In the genomic region with DNA sequence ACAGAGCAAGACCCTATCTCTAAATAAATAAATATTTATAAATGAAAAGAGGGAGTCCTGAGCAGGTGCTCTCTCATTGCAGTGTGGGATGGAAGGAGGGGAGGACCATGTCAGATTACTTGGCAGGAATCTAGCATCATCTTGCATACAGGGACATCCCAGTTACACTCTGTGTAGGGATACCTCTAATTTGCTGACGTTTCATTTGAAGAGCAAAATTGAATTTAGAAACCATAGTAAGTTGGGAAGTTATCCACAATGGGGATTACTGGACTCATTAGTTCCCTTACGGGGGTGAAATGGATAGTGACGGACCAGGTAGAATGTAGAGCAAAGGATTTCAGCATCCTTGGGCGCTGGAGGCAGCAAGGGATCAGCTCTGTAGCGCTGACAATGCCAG, we compare ENCODE assay signal across 18 cellular contexts. TPM values are rescaled to one million over a fixed set of nuclear protein-coding genes. Genes with fewer than 3 reads are reported as not detected.
DNase-seq lines count a peak whose midpoint lies in the region; ATAC-seq, FAIRE-seq and TF ChIP-seq lines count a peak whose summit lies in the region.
"Had no signal": no experiment of that assay in that cellular context is flagged by ENCODE, and none has a peak within 500 bp of the region (broad histone marks: within the 10 kb centered on the region; RNA-seq: fewer than 3 reads in every experiment).

No MANE protein-coding gene starts in this region.

- H3K79me1 ChIP-seq in trophoblast cell (ENCODE audit: low read length) = no peaks in the 10 kb centered on the region

- no peaks in the 10 kb centered on the region for H3K9me3 ChIP-seq in K562 (replicated peaks; ENCODE audit: control insufficient read depth, insufficient read depth, low read depth, low read length)
- H3K9me3 ChIP-seq in trophoblast cell (ENCODE audit: insufficient read depth, low read depth, low read length) = no peaks in the 10 kb centered on the region
- no peaks in the 10 kb centered on the region for H3K9me3 ChIP-seq in suprapubic skin
- H3K9me3 ChIP-seq in testis = no peaks in the 10 kb centered on the region

- FAIRE-seq in GM12891 (lab: Jason Lieb, UNC) (peak; percentile 62), K562 (lab: Jason Lieb, UNC) (no peak)
- FAIRE-seq: HTR-8/SVneo had no signal

- no peak overlapping the region for H2BK12ac ChIP-seq in trophoblast cell (ENCODE audit: low read length)

- H3K9ac ChIP-seq in K562 (ENCODE audit: insufficient read depth in 1 of 2, low read depth in 2 of 2, low read length in 2 of 2) (no peak overlapping the region), trophoblast cell (ENCODE audit: low read length) (no peak overlapping the region)

- no peak for DNase-seq in activated T-cell treated with anti-CD3 and anti-CD28 coated beads, Interleukin-2, amount 50 U/mL, for 24 hours
- no peak for DNase-seq in activated T-cell treated with anti-CD3 and anti-CD28 coated beads for 4 hours
- DNase-seq in GM12891 (ENCODE audit: insufficient read length, low spot score) = no peak
- DNase-seq in K562 (ENCODE audit: extremely low read depth in 1 of 4, low spot score in 3 of 4) = no peak
- no peak for DNase-seq in trophoblast cell
- DNase-seq in suprapubic skin (ENCODE audit: low spot score in 2 of 2) = no peak
- DNase-seq in testis = no peak
- DNase-seq: 8988T; ACHN; C1 segment of cervical spinal cord; CD4-positive, alpha-beta memory T cell; COR-L47; DMS53; GF-D8; HCEC 1CT; KBM-7 had no signal

- TF ChIP-seq CTCF in K562 (IDR thresholded peaks at IDR 0.05 in 2 of 3, conservative IDR thresholded peaks at IDR 0.05 in 1 of 3; ENCODE audit: insufficient read depth in 2 of 3, low read depth in 1 of 3, low read length in 3 of 3) = no peak
- TF ChIP-seq CTCF in suprapubic skin (IDR thresholded peaks at IDR 0.05) = no peak
- no peak for TF ChIP-seq CTCF in testis (IDR thresholded peaks at IDR 0.05)

- 64% methylated on average over 4 of the region's 5 CpGs for WGBS in K562 (ENCODE audit: insufficient coverage, low coverage, missing lambda C conversion rate)
- no CpG with 5 or more reads among the region's 5 CpGs for WGBS in trophoblast cell (ENCODE audit: extremely low coverage, insufficient coverage, insufficient read length)
- 81% methylated on average over 5 of the region's 5 CpGs for WGBS in suprapubic skin
- WGBS in testis, 2 donors = 82 to 86% methylated on average over 5 of the region's 5 CpGs

- H3K27ac ChIP-seq in K562 (ENCODE audit: extremely low read depth, low read depth, low read length) (no peak overlapping the region), trophoblast cell (ENCODE audit: low read depth, low read length) (no peak overlapping the region), suprapubic skin (no peak overlapping the region), testis (no peak overlapping the region)

- H3K23ac ChIP-seq in trophoblast cell (ENCODE audit: low read length) = no peak overlapping the region

- no peaks in the 10 kb centered on the region; the same call in 2 of the 3 replicates for H3K36me3 ChIP-seq in K562 (ENCODE audit: control insufficient read depth, insufficient read depth, low read length)
- H3K36me3 ChIP-seq in trophoblast cell (ENCODE audit: control insufficient read depth in 1 of 2, insufficient read depth in 2 of 2, low read length in 2 of 2) = peaks cover 7 to 10% of the 10 kb centered on the region in 2 experiments
- no peaks in the 10 kb centered on the region for H3K36me3 ChIP-seq in suprapubic skin
- H3K36me3 ChIP-seq in testis (ENCODE audit: low read depth, missing control alignments) = no peaks in the 10 kb centered on the region

- no peak for ATAC-seq in K562
- ATAC-seq in HG03025 (IDR thresholded peaks at IDR 0.05; ENCODE audit: low FRiP score, unreplicated experiment) = no peak

- H3K36me3 Mint-ChIP-seq in activated T-cell treated with anti-CD3 and anti-CD28 coated beads, Interleukin-2, amount 50 U/mL, for 24 hours (ENCODE audit: low read depth) = peaks cover 53% of the 10 kb centered on the region

- no peak overlapping the region for H2BK120ac ChIP-seq in trophoblast cell (ENCODE audit: insufficient read depth, low read length, poor library complexity)

- H2AK5ac ChIP-seq in trophoblast cell (ENCODE audit: low read length) = no peak overlapping the region

- H4K12ac ChIP-seq in trophoblast cell (ENCODE audit: low read depth, low read length) = no peak overlapping the region

- peak overlapping the region; percentile 39 for H3K4ac ChIP-seq in trophoblast cell (ENCODE audit: low read depth, low read length)

- no peak overlapping the region for H4K8ac ChIP-seq in trophoblast cell (ENCODE audit: low read depth, low read length)

- H3K4me1 Mint-ChIP-seq in activated T-cell treated with anti-CD3 and anti-CD28 coated beads, Interleukin-2, amount 50 U/mL, for 24 hours (ENCODE audit: low read depth) = peaks cover 46% of the 10 kb centered on the region

- peaks cover 3% of the 10 kb centered on the region for H3K9me1 ChIP-seq in K562 (ENCODE audit: control insufficient read depth, insufficient read depth, low read length)

- no peak overlapping the region for H3K4me3 Mint-ChIP-seq in activated T-cell treated with anti-CD3 and anti-CD28 coated beads, Interleukin-2, amount 50 U/mL, for 24 hours
- H3K4me3 Mint-ChIP-seq: CD4-positive, alpha-beta memory T cell had no signal

- POLR2A ChIA-PET in K562 (lab: Yijun Ruan, JAX) = no interaction called here

- H3K79me2 ChIP-seq in K562 (ENCODE audit: control insufficient read depth, insufficient read depth, low read length) = peaks cover 15% of the 10 kb centered on the region
- peaks cover 18% of the 10 kb centered on the region for H3K79me2 ChIP-seq in trophoblast cell (ENCODE audit: control insufficient read depth, insufficient read depth, low read length, poor library complexity)

- CTCF ChIA-PET in K562 (lab: Yijun Ruan, JAX; ENCODE audit: low intra/inter-chr PET ratio) = no interaction called here

- intact Hi-C loops in K562 (cut with micrococcal nuclease) (no loop called here), testis (cut with DNase I; ENCODE audit: low total_unique reads) (no loop called here)

- 0 out of 2 replicates have a peak, but pooled peaks cover 3% of the 10 kb centered on the region for H4K20me1 ChIP-seq in K562 (replicated peaks; ENCODE audit: control insufficient read depth, insufficient read depth, low read length)

- H4K91ac ChIP-seq in trophoblast cell (ENCODE audit: low read depth, low read length) = no peak overlapping the region

- H2BK5ac ChIP-seq in trophoblast cell (ENCODE audit: low read depth, low read length, poor library complexity) = no peak overlapping the region

- H3K27me3 ChIP-seq in K562 (ENCODE audit: control insufficient read depth in 2 of 2, insufficient read depth in 2 of 2, low read length in 2 of 2) = no peaks in the 10 kb centered on the region
- H3K27me3 ChIP-seq in trophoblast cell (ENCODE audit: insufficient read depth, low read length) = no peaks in the 10 kb centered on the region
- no peaks in the 10 kb centered on the region for H3K27me3 ChIP-seq in suprapubic skin
- no peaks in the 10 kb centered on the region for H3K27me3 ChIP-seq in testis

- TF ChIP-seq EP300 in K562 (IDR thresholded peaks at IDR 0.05; ENCODE audit: low read length) (no peak), suprapubic skin (IDR thresholded peaks at IDR 0.05) (no peak)

- peaks cover 3% of the 10 kb centered on the region in 2 experiments; a peak in 3 of 5 replicates for H3K4me1 ChIP-seq in K562 (replicated peaks in 1 of 2; ENCODE audit: control insufficient read depth in 2 of 2, insufficient read depth in 2 of 2, low read length in 2 of 2)
- H3K4me1 ChIP-seq in trophoblast cell (ENCODE audit: control insufficient read depth in 1 of 2, insufficient read depth in 2 of 2, low read length in 2 of 2) = peaks cover 0 to 16% of the 10 kb centered on the region in 2 experiments
- H3K4me1 ChIP-seq in suprapubic skin = peaks cover 19% of the 10 kb centered on the region
- H3K4me1 ChIP-seq in testis = peaks cover 17% of the 10 kb centered on the region

- H3K27me3 Mint-ChIP-seq in activated T-cell treated with anti-CD3 and anti-CD28 coated beads, Interleukin-2, amount 50 U/mL, for 24 hours = no peaks in the 10 kb centered on the region
- H3K27me3 Mint-ChIP-seq: CD4-positive, alpha-beta memory T cell had no signal

- in situ Hi-C loops in K562 (cut with MboI) = no loop called here

- peak overlapping the region; percentile 14 for H3K27ac Mint-ChIP-seq in activated T-cell treated with anti-CD3 and anti-CD28 coated beads, Interleukin-2, amount 50 U/mL, for 24 hours

- no peak overlapping the region for H3K14ac ChIP-seq in trophoblast cell (ENCODE audit: low read length)

- H3K9me3 Mint-ChIP-seq in activated T-cell treated with anti-CD3 and anti-CD28 coated beads, Interleukin-2, amount 50 U/mL, for 24 hours = no peaks in the 10 kb centered on the region
- H3K9me3 Mint-ChIP-seq: CD4-positive, alpha-beta memory T cell had no signal

- no peak overlapping the region for H2AFZ ChIP-seq in K562 (ENCODE audit: low read depth, low read length)
- H2AFZ ChIP-seq in trophoblast cell (ENCODE audit: insufficient read depth, low read length, poor library complexity) = no peak overlapping the region

- no peak for TF ChIP-seq RAD21 in K562 (CRISPR knock-in tag; conservative IDR thresholded peaks at IDR 0.05 in 1 of 2, IDR thresholded peaks at IDR 0.05 in 1 of 2)

- H3K4me2 ChIP-seq in K562 (ENCODE audit: insufficient read depth, low read length) = no peak overlapping the region
- no peak overlapping the region for H3K4me2 ChIP-seq in trophoblast cell (ENCODE audit: low read length)

- TF ChIP-seq POLR2A in GM12891 (IDR thresholded peaks at IDR 0.05; ENCODE audit: low read depth, low read length) (no peak), K562 (conservative IDR thresholded peaks at IDR 0.05) (no peak), suprapubic skin (IDR thresholded peaks at IDR 0.05) (no peak), testis (IDR thresholded peaks at IDR 0.05) (no peak)

- no peak overlapping the region for H3K18ac ChIP-seq in trophoblast cell (ENCODE audit: low read length)

- H3K4me3 ChIP-seq in K562 (no peak overlapping the region), trophoblast cell (ENCODE audit: low read depth, low read length) (no peak overlapping the region), suprapubic skin (no peak overlapping the region), testis (no peak overlapping the region)

- no TSS peak for BruUV-seq in K562 (replicated peaks; lab: Mats Ljungman, UMichigan)

RNA-seq across cellular contexts. Expression of gene ARHGEF18, which starts 52.1 kb away (rescaled TPM):
- polyA plus RNA-seq in GM12891 (2012; ENCODE audit: low read depth, missing spikeins) = 14.0 TPM
- 9.6 and 25.5 TPM in 2 replicates for total RNA-seq in K562 (2011; cell fraction: chromatin; rRNA removed; ENCODE audit: low replicate concordance)
- total RNA-seq in K562 (2011; cell fraction: nucleolus; rRNA removed) = 16.8 and 21.5 TPM in 2 replicates
- total RNA-seq in K562 (2011; cell fraction: nucleoplasm; rRNA removed) = 11.7 and 12.4 TPM in 2 replicates
- total RNA-seq in K562 (2014; rRNA removed) (11.4 and 13.8 TPM in 2 replicates), K562 (2014; rRNA removed; fragmentation: Illumina TruSeq; extraction: Trizol) (0.91 and 2.6 TPM in 2 replicates), K562 (2015; rRNA removed; fragmentation: Illumina TruSeq; extraction: Trizol) (6.8 and 7.7 TPM in 2 replicates), K562 (2021) (14.9 and 16.5 TPM in 2 replicates), suprapubic skin (10 to 100 TPM; 24.2 to 43.5 (median 31.2) TPM), testis (10 to 100 TPM; 33.4 to 42.7 TPM)
- polyA plus RNA-seq in K562 (2011; rRNA removed) (2.8 and 4.0 TPM in 2 replicates), K562 (2014; fragmentation: Illumina TruSeq; extraction: Trizol) (4.5 and 5.7 TPM in 2 replicates), K562 (2014; fragmentation: Nextera tagmentation; extraction: Ambion mirVana) (under 1 TPM; 0.04 to 0.20 TPM), K562 (2014; rRNA removed) (6.8 TPM in 2 replicates), testis (ENCODE audit: insufficient read depth, low read depth, low replicate concordance) (17.9 TPM)
- polyA plus RNA-seq in K562 (2011; cell fraction: cytosol; rRNA removed) = 4.3 and 7.7 TPM in 2 replicates
- 9.9 and 16.4 TPM in 2 replicates for polyA plus RNA-seq in K562 (2011; cell fraction: nucleus; rRNA removed)
- 9.8 and 15.1 TPM in 2 replicates for polyA plus RNA-seq in K562 (2012)
- polyA minus RNA-seq in K562 (2011; rRNA and poly(A)+ RNA removed) = 4.0 and 5.1 TPM in 2 replicates
- 9.3 and 10.7 TPM in 2 replicates for polyA minus RNA-seq in K562 (2011; cell fraction: cytosol; rRNA and poly(A)+ RNA removed)
- 5.1 and 9.9 TPM in 2 replicates for polyA minus RNA-seq in K562 (2011; cell fraction: nucleus; rRNA and poly(A)+ RNA removed)
- 38.7 and 39.8 TPM in 2 replicates for polyA plus RNA-seq in trophoblast cell (2013)
